8 cellular contexts compared by ENCODE assay signal in genomic region chr6:26021350-26022165, GRCh38. TPM values are rescaled to one million over a fixed set of nuclear protein-coding genes. Genes with fewer than 3 reads are reported as not detected.
DNase-seq lines count a peak whose midpoint lies in the region; ATAC-seq, FAIRE-seq and TF ChIP-seq lines count a peak whose summit lies in the region.

No MANE protein-coding gene starts in this region.

- H3K27me3 ChIP-seq in Loucy (ENCODE audit: insufficient read depth, low read length, poor library complexity, severe bottlenecking) (no peaks in the 10 kb centered on the region), stomach (no peaks in the 10 kb centered on the region)

- peaks cover 13% of the 10 kb centered on the region for H3K36me3 Mint-ChIP-seq in activated T-helper 2 cell treated with anti-CD3 and anti-CD28 coated beads, Interferon-gamma antibody, Interleukin-2, Interleukin-4, amounts not matched to agents 10 μg/mL and 5 μg/mL and 100 μg/mL, durations not matched to agents 14 hours and 24 hours and 36 hours (ENCODE audit: low read depth)
- no peaks in the 10 kb centered on the region for H3K36me3 Mint-ChIP-seq in natural killer cell treated with Interleukin-12 subunit alpha and Interleukin-12 subunit beta and Interleukin-15 and Interleukin-18, amount 100 ng/mL, for 72 hours

- peaks cover 15% of the 10 kb centered on the region for H3K9me3 Mint-ChIP-seq in activated T-helper 2 cell treated with anti-CD3 and anti-CD28 coated beads, Interferon-gamma antibody, Interleukin-2, Interleukin-4, amounts not matched to agents 10 μg/mL and 5 μg/mL and 100 μg/mL, durations not matched to agents 14 hours and 24 hours and 36 hours
- no peaks in the 10 kb centered on the region for H3K9me3 Mint-ChIP-seq in natural killer cell treated with Interleukin-12 subunit alpha and Interleukin-12 subunit beta and Interleukin-15 and Interleukin-18, amount 100 ng/mL, for 72 hours

- H3K9me2 ChIP-seq in Loucy (replicated peaks; ENCODE audit: low read depth, low read length), result no peaks in the 10 kb centered on the region

- CTCF ChIA-PET in RWPE1 (lab: Yijun Ruan, JAX), result no interaction called here

- no peak for FAIRE-seq in H54 (lab: Jason Lieb, UNC)

- peaks cover 15% of the 10 kb centered on the region; the same call in 1 of the 2 replicates for H3F3A ChIP-seq in Loucy (ENCODE audit: low read depth)

- H3K9ac ChIP-seq in Loucy (ENCODE audit: low read depth, low read length, poor library complexity, severe bottlenecking), result peak overlapping the region; percentile 99

- intact Hi-C loops in activated T-helper 2 cell treated with anti-CD3 and anti-CD28 coated beads, Interferon-gamma antibody, Interleukin-2, Interleukin-4, amounts not matched to agents 10 μg/mL and 5 μg/mL and 100 μg/mL, durations not matched to agents 14 hours and 24 hours and 36 hours (cut with micrococcal nuclease), result loop anchor here (1.0 to 2.0 kb wide), 3 partner anchors 22 to 102 kb away; partner anchors contain the start of gene TRIM38
- intact Hi-C loops in stomach (cut with DNase I; ENCODE audit: low total_unique reads), result no loop called here

- H3K27ac ChIP-seq in RWPE1 (peak overlapping the region; percentile 99), stomach (peak overlapping the region; percentile 93 to 99 (median 99))

- TF ChIP-seq POLR2A in H54 (IDR thresholded peaks at IDR 0.05; ENCODE audit: low read depth, low read length) (peak; percentile 84), stomach (IDR thresholded peaks at IDR 0.05) (peak in 2 of 4 donors; percentile 28 to 70)

- H3K79me2 ChIP-seq in Loucy (ENCODE audit: insufficient read depth, low read length), result no peaks in the 10 kb centered on the region

- no peaks in the 10 kb centered on the region for H4K20me1 ChIP-seq in Loucy (ENCODE audit: insufficient read depth, low read length, poor library complexity, severe bottlenecking)

- DNase-seq in EH (ENCODE audit: low read depth) (peak; percentile 95), H54 (ENCODE audit: insufficient read length, low spot score) (peak; percentile 54), RWPE1 (ENCODE audit: low spot score) (peak; percentile 94), fibroblast of peridontal ligament (ENCODE audit: extremely low read depth) (peak; percentile 92), stomach (peak; percentile 93)
- DNase-seq in activated T-helper 2 cell treated with anti-CD3 and anti-CD28 coated beads, Interferon-gamma antibody, Interleukin-2, Interleukin-4, amounts not matched to agents 10 μg/mL and 5 μg/mL and 100 μg/mL, durations not matched to agents 14 hours and 24 hours and 36 hours (ENCODE audit: low spot score), result peak; percentile 86
- DNase-seq in natural killer cell treated with Interleukin-12 subunit alpha and Interleukin-12 subunit beta and Interleukin-15 and Interleukin-18, amount 100 ng/mL, for 72 hours (ENCODE audit: low spot score), result peak; percentile 91

- peak overlapping the region; percentile 96 for H3K4me3 Mint-ChIP-seq in activated T-helper 2 cell treated with anti-CD3 and anti-CD28 coated beads, Interferon-gamma antibody, Interleukin-2, Interleukin-4, amounts not matched to agents 10 μg/mL and 5 μg/mL and 100 μg/mL, durations not matched to agents 14 hours and 24 hours and 36 hours (ENCODE audit: low read depth)
- peak overlapping the region; percentile 94 for H3K4me3 Mint-ChIP-seq in natural killer cell treated with Interleukin-12 subunit alpha and Interleukin-12 subunit beta and Interleukin-15 and Interleukin-18, amount 100 ng/mL, for 72 hours

- H3K9me3 ChIP-seq in Loucy (ENCODE audit: insufficient read depth, low read depth, low read length) (no peaks in the 10 kb centered on the region), stomach (no peaks in the 10 kb centered on the region)

- WGBS in stomach, 5 donors, result 0 to 1% (median 0%) methylated on average over 39 of the region's 39 CpGs

- POLR2A ChIA-PET in RWPE1 (lab: Yijun Ruan, JAX; ENCODE audit: low non-redundant PET), result interaction anchor here (0.6 to 1.5 kb wide), 3 partner anchors 12 to 229 kb away, joined by 3 to 4 read pairs (median 4); a partner anchor contains a TSS

- H3K4me1 Mint-ChIP-seq in activated T-helper 2 cell treated with anti-CD3 and anti-CD28 coated beads, Interferon-gamma antibody, Interleukin-2, Interleukin-4, amounts not matched to agents 10 μg/mL and 5 μg/mL and 100 μg/mL, durations not matched to agents 14 hours and 24 hours and 36 hours (ENCODE audit: low read depth), result peaks cover 62% of the 10 kb centered on the region
- peaks cover 42 to 49% of the 10 kb centered on the region in 2 donors for H3K4me1 Mint-ChIP-seq in natural killer cell treated with Interleukin-12 subunit alpha and Interleukin-12 subunit beta and Interleukin-15 and Interleukin-18, amount 100 ng/mL, for 72 hours (ENCODE audit: low read depth in 2 of 2)

- no peak for TF ChIP-seq EP300 in stomach (IDR thresholded peaks at IDR 0.05)

- peak overlapping the region; percentile 95 for H3K4me2 ChIP-seq in Loucy (ENCODE audit: low read depth, low read length, poor library complexity, severe bottlenecking)

- H3K27ac Mint-ChIP-seq in activated T-helper 2 cell treated with anti-CD3 and anti-CD28 coated beads, Interferon-gamma antibody, Interleukin-2, Interleukin-4, amounts not matched to agents 10 μg/mL and 5 μg/mL and 100 μg/mL, durations not matched to agents 14 hours and 24 hours and 36 hours, result peak overlapping the region; percentile 100
- H3K27ac Mint-ChIP-seq in natural killer cell treated with Interleukin-12 subunit alpha and Interleukin-12 subunit beta and Interleukin-15 and Interleukin-18, amount 100 ng/mL, for 72 hours, result peak overlapping the region; percentile 98 to 99

- no peaks in the 10 kb centered on the region for H3K27me3 Mint-ChIP-seq in activated T-helper 2 cell treated with anti-CD3 and anti-CD28 coated beads, Interferon-gamma antibody, Interleukin-2, Interleukin-4, amounts not matched to agents 10 μg/mL and 5 μg/mL and 100 μg/mL, durations not matched to agents 14 hours and 24 hours and 36 hours (ENCODE audit: low read depth)
- no peaks in the 10 kb centered on the region for H3K27me3 Mint-ChIP-seq in natural killer cell treated with Interleukin-12 subunit alpha and Interleukin-12 subunit beta and Interleukin-15 and Interleukin-18, amount 100 ng/mL, for 72 hours

- peak overlapping the region; percentile 93 for H3K4me3 ChIP-seq in Loucy (ENCODE audit: low read length, poor library complexity, severe bottlenecking)
- H3K4me3 ChIP-seq in stomach, result peak overlapping the region; percentile 41 to 65 (median 58)

- no peak overlapping the region for H2AFZ ChIP-seq in Loucy (ENCODE audit: low read length)

- peak; percentile 80 to 86 for ATAC-seq in natural killer cell treated with Interleukin-12 subunit alpha and Interleukin-12 subunit beta and Interleukin-15 and Interleukin-18, amount 100 ng/mL, for 72 hours

- H3K36me3 ChIP-seq in Loucy (ENCODE audit: insufficient read depth, low read length), result no peaks in the 10 kb centered on the region
- no peaks in the 10 kb centered on the region for H3K36me3 ChIP-seq in stomach

- H3K4me1 ChIP-seq in Loucy (ENCODE audit: insufficient read depth, low read length, poor library complexity, severe bottlenecking), result peaks cover 25% of the 10 kb centered on the region
- peaks cover 12 to 54% (median 33%) of the 10 kb centered on the region in 4 donors for H3K4me1 ChIP-seq in stomach

- TF ChIP-seq CTCF in Loucy (conservative IDR thresholded peaks at IDR 0.05; ENCODE audit: low read length) (no peak), RWPE1 (conservative IDR thresholded peaks at IDR 0.05; ENCODE audit: low read depth) (no peak), stomach (IDR thresholded peaks at IDR 0.05) (no peak)

RNA-seq across cellular contexts. Expression of gene TRIM38, which starts 59.0 kb away (rescaled TPM):
- total RNA-seq in activated T-helper 2 cell treated with anti-CD3 and anti-CD28 coated beads, Interferon-gamma antibody, Interleukin-2, Interleukin-4, amounts not matched to agents 10 μg/mL and 5 μg/mL and 100 μg/mL, durations not matched to agents 14 hours and 24 hours and 36 hours, result 29.2 and 29.5 TPM in 2 replicates
- 10 to 100 TPM; 17.8 to 19.1 TPM for total RNA-seq in natural killer cell treated with Interleukin-12 subunit alpha and Interleukin-12 subunit beta and Interleukin-15 and Interleukin-18, amount 100 ng/mL, for 72 hours
- total RNA-seq in stomach, result 10 to 100 TPM in 2 of 5 donors, 1 to 10 TPM in 3; 4.1 to 11.3 (median 7.8) TPM
- 1 to 10 TPM; 3.7 to 4.4 (median 4.1) TPM for polyA plus RNA-seq in stomach

Comparison
In these comparisons a context has a peak if more than half of its experiments do, and no peak if none do; other contexts are left out.
1. Peak in every context shown above with its lines: DNase-seq, ATAC-seq, H3K4me3 ChIP-seq and H3K27ac ChIP-seq.